In genomic region chrX:46251755-46252154, GRCh38 we compare ENCODE assay signal across 14 cellular contexts.
DNase-seq lines count a peak whose midpoint lies in the region; ATAC-seq and TF ChIP-seq lines count a peak whose summit lies in the region.
"Had no signal": no experiment of that assay in that cellular context is flagged by ENCODE, and none has a peak within 500 bp of the region (broad histone marks: within the 10 kb centered on the region; RNA-seq: fewer than 3 reads in every experiment).

No MANE protein-coding gene starts in this region.

- no peaks in the 10 kb centered on the region for H3F3A ChIP-seq in PC-9 (ENCODE audit: insufficient read depth, low read depth)

- no peak for ATAC-seq in stimulated activated effector memory CD8-positive, alpha-beta T cell treated with anti-CD3 and anti-CD28 coated beads, Interleukin-12 subunit alpha, Interleukin-12 subunit beta, amount 100 ng/mL, for 72 hours
- ATAC-seq: GM23338; stimulated activated naive CD8-positive, alpha-beta T cell treated with anti-CD3 and anti-CD28 coated beads, Interleukin-15, amount 100 ng/mL, for 72 hours had no signal

- no peak overlapping the region for H3K27ac ChIP-seq in PC-9
- H3K27ac ChIP-seq in ascending aorta = no peak overlapping the region
- H3K27ac ChIP-seq: sigmoid colon had no signal

- no TSS peak for BruUV-seq in PC-9 (replicated peaks; lab: Mats Ljungman, UMichigan)

- H3K36me3 ChIP-seq in PC-9 (ENCODE audit: low read depth) (no peaks in the 10 kb centered on the region), ascending aorta (no peaks in the 10 kb centered on the region)
- H3K36me3 ChIP-seq: sigmoid colon had no signal

- POLR2A ChIA-PET in PC-9 (lab: Charles Lee; ENCODE audit: unreplicated experiment) = no interaction called here

- H3K27me3 ChIP-seq in PC-9 (ENCODE audit: insufficient read depth, low read depth) (no peaks in the 10 kb centered on the region), ascending aorta (no peaks in the 10 kb centered on the region)
- H3K27me3 ChIP-seq: sigmoid colon had no signal

- H3K79me2 ChIP-seq in PC-9 (ENCODE audit: low read depth) = no peaks in the 10 kb centered on the region

- TF ChIP-seq CTCF in PC-9 (conservative IDR thresholded peaks at IDR 0.05) (no peak), ascending aorta (IDR thresholded peaks at IDR 0.05) (no peak)

- H3K4me1 Mint-ChIP-seq in stimulated activated effector memory CD8-positive, alpha-beta T cell treated with anti-CD3 and anti-CD28 coated beads, Interleukin-12 subunit alpha, Interleukin-12 subunit beta, amount 100 ng/mL, for 72 hours = no peaks in the 10 kb centered on the region
- H3K4me1 Mint-ChIP-seq: stimulated activated naive CD8-positive, alpha-beta T cell treated with anti-CD3 and anti-CD28 coated beads, Interleukin-15, amount 100 ng/mL, for 72 hours had no signal

- no peak overlapping the region for H3K27ac Mint-ChIP-seq in stimulated activated effector memory CD8-positive, alpha-beta T cell treated with anti-CD3 and anti-CD28 coated beads, Interleukin-12 subunit alpha, Interleukin-12 subunit beta, amount 100 ng/mL, for 72 hours
- H3K27ac Mint-ChIP-seq: activated B cell treated with CpG ODN at 0.5 μM for 24 hours; GM23338; stimulated activated naive CD8-positive, alpha-beta T cell treated with anti-CD3 and anti-CD28 coated beads, Interleukin-15, amount 100 ng/mL, for 72 hours had no signal

- peak; percentile 59 for DNase-seq in A172 (ENCODE audit: low spot score)
- DNase-seq in HT1080 (ENCODE audit: low read depth) = peak; percentile 82
- DNase-seq in astrocyte of the hippocampus (ENCODE audit: low read depth, low spot score) = peak; percentile 16
- DNase-seq in glomerular visceral epithelial cell (ENCODE audit: extremely low spot score) = peak; percentile 48
- no peak for DNase-seq in NCI-H146 treated with DMSO at 0.1 percent for 48 hours (lab: John Stamatoyannopoulos, UW; ENCODE audit: unreplicated experiment)
- no peak for DNase-seq in PC-9
- no peak for DNase-seq in stimulated activated effector memory CD8-positive, alpha-beta T cell treated with anti-CD3 and anti-CD28 coated beads, Interleukin-12 subunit alpha, Interleukin-12 subunit beta, amount 100 ng/mL, for 72 hours (ENCODE audit: low spot score in 2 of 2)
- DNase-seq in ascending aorta (ENCODE audit: low spot score in 2 of 2) = no peak
- DNase-seq: activated B cell treated with CpG ODN at 0.5 μM for 24 hours; activated naive CD4-positive, alpha-beta T cell treated with anti-CD3 and anti-CD28 coated beads, Interleukin-2, amount 50 U/mL, for 16 hours; MV-4-11; sigmoid colon; stimulated activated naive CD8-positive, alpha-beta T cell treated with anti-CD3 and anti-CD28 coated beads, Interleukin-15, amount 100 ng/mL, for 72 hours had no signal

- H3K4me2 ChIP-seq in PC-9 = no peak overlapping the region
- H3K4me2 ChIP-seq: GM23338 had no signal

- intact Hi-C loops in PC-9 (cut with micrococcal nuclease; ENCODE audit: unreplicated experiment) (no loop called here), ascending aorta (cut with DNase I) (no loop called here)

- H3K4me1 ChIP-seq in PC-9 (replicated peaks; ENCODE audit: insufficient read depth) = no peaks in the 10 kb centered on the region
- H3K4me1 ChIP-seq in ascending aorta = no peaks in the 10 kb centered on the region
- H3K4me1 ChIP-seq: sigmoid colon had no signal

- H3K9me2 ChIP-seq in PC-9 (ENCODE audit: insufficient read depth) = no peaks in the 10 kb centered on the region

- no peak overlapping the region for H3K4me3 ChIP-seq in PC-9
- no peak overlapping the region for H3K4me3 ChIP-seq in ascending aorta
- H3K4me3 ChIP-seq: GM23338, sigmoid colon had no signal

- CTCF ChIA-PET in PC-9 (lab: Charles Lee) = no interaction called here

- H3K4me3 Mint-ChIP-seq in stimulated activated effector memory CD8-positive, alpha-beta T cell treated with anti-CD3 and anti-CD28 coated beads, Interleukin-12 subunit alpha, Interleukin-12 subunit beta, amount 100 ng/mL, for 72 hours = no peak overlapping the region
- H3K4me3 Mint-ChIP-seq: activated B cell treated with CpG ODN at 0.5 μM for 24 hours; GM23338; stimulated activated naive CD8-positive, alpha-beta T cell treated with anti-CD3 and anti-CD28 coated beads, Interleukin-15, amount 100 ng/mL, for 72 hours had no signal

- H3K36me3 Mint-ChIP-seq in stimulated activated effector memory CD8-positive, alpha-beta T cell treated with anti-CD3 and anti-CD28 coated beads, Interleukin-12 subunit alpha, Interleukin-12 subunit beta, amount 100 ng/mL, for 72 hours = no peaks in the 10 kb centered on the region

- H3K9me3 Mint-ChIP-seq in stimulated activated effector memory CD8-positive, alpha-beta T cell treated with anti-CD3 and anti-CD28 coated beads, Interleukin-12 subunit alpha, Interleukin-12 subunit beta, amount 100 ng/mL, for 72 hours = no peaks in the 10 kb centered on the region
- H3K9me3 Mint-ChIP-seq: activated B cell treated with CpG ODN at 0.5 μM for 24 hours, GM23338 had no signal

- no peaks in the 10 kb centered on the region for H4K20me1 ChIP-seq in PC-9 (ENCODE audit: insufficient read depth)

- H2AFZ ChIP-seq in PC-9 = no peak overlapping the region
- H2AFZ ChIP-seq: GM23338 had no signal

- H3K9me3 ChIP-seq in PC-9 (ENCODE audit: insufficient read depth, low read depth) = no peaks in the 10 kb centered on the region
- no peaks in the 10 kb centered on the region for H3K9me3 ChIP-seq in ascending aorta
- H3K9me3 ChIP-seq: sigmoid colon had no signal

Comparison
In these comparisons a context has a peak if more than half of its experiments do, and no peak if none do; other contexts are left out.
1. DNase-seq: peak in A172 (single experiment), HT1080 (single experiment), astrocyte of the hippocampus (single experiment) and glomerular visceral epithelial cell (single experiment); none in NCI-H146 treated with DMSO at 0.1 percent for 48 hours (single experiment), PC-9 (0 of 2), stimulated activated effector memory CD8-positive, alpha-beta T cell treated with anti-CD3 and anti-CD28 coated beads, Interleukin-12 subunit alpha, Interleukin-12 subunit beta, amount 100 ng/mL, for 72 hours (0 of 2) and ascending aorta (0 of 2).